ENCODE assay signal across 16 cellular contexts in genomic region chr12:89067436-89067835, GRCh38.
A peak's percentile ranks its signal among the peaks of the same experiment; 100 is the strongest.
DNase-seq lines count a peak whose midpoint lies in the region; ATAC-seq and TF ChIP-seq lines count a peak whose summit lies in the region.
"Had no signal": no experiment of that assay in that cellular context is flagged by ENCODE, and none has a peak within 500 bp of the region (broad histone marks: within the 10 kb centered on the region; RNA-seq: fewer than 3 reads in every experiment).

No MANE protein-coding gene starts in this region.

- H3K9me3 Mint-ChIP-seq in activated T-helper 1 cell treated with anti-CD3 and anti-CD28 coated beads, Interleukin-12 subunit alpha, Interleukin-12 subunit beta, Interleukin-2, Interleukin-4 antibody, amounts not matched to agents 30 ng/mL and 10 ng/mL and 1 ng/mL, durations not matched to agents 14 hours and 24 hours and 36 hours: no peaks in the 10 kb centered on the region
- H3K9me3 Mint-ChIP-seq: activated B cell treated with CpG ODN at 0.5 μM for 24 hours; CD8-positive, alpha-beta memory T cell had no signal

- no peaks in the 10 kb centered on the region for H3K27me3 ChIP-seq in gastrocnemius medialis
- H3K27me3 ChIP-seq in heart right ventricle: no peaks in the 10 kb centered on the region
- H3K27me3 ChIP-seq: dorsolateral prefrontal cortex, upper lobe of right lung had no signal

- H3K4me3 ChIP-seq in AG04449 (ENCODE audit: low read depth, low read length) (no peak overlapping the region), gastrocnemius medialis (no peak overlapping the region), heart right ventricle (no peak overlapping the region)
- H3K4me3 ChIP-seq: dorsolateral prefrontal cortex, upper lobe of right lung had no signal

- 91 to 94% methylated on average over 1 of the region's 1 CpG for WGBS in heart right ventricle, 2 donors

- TF ChIP-seq CTCF in AG04449 (IDR thresholded peaks at IDR 0.05; ENCODE audit: insufficient read depth, low read length, missing control alignments) (no peak), gastrocnemius medialis (IDR thresholded peaks at IDR 0.05 in 4 of 5, conservative IDR thresholded peaks at IDR 0.05 in 1 of 5) (no peak), heart right ventricle (IDR thresholded peaks at IDR 0.05) (no peak)

- H3K4me1 Mint-ChIP-seq in activated T-helper 1 cell treated with anti-CD3 and anti-CD28 coated beads, Interleukin-12 subunit alpha, Interleukin-12 subunit beta, Interleukin-2, Interleukin-4 antibody, amounts not matched to agents 30 ng/mL and 10 ng/mL and 1 ng/mL, durations not matched to agents 14 hours and 24 hours and 36 hours (ENCODE audit: low read depth): peaks cover 44% of the 10 kb centered on the region
- H3K4me1 Mint-ChIP-seq: activated B cell treated with CpG ODN at 0.5 μM for 24 hours; CD8-positive, alpha-beta memory T cell had no signal

- ATAC-seq in gastrocnemius medialis (no peak), heart right ventricle (no peak)
- ATAC-seq: Panc1, sciatic nerve, upper lobe of right lung had no signal

- peak overlapping the region; percentile 20 for H3K27ac Mint-ChIP-seq in activated T-helper 1 cell treated with anti-CD3 and anti-CD28 coated beads, Interleukin-12 subunit alpha, Interleukin-12 subunit beta, Interleukin-2, Interleukin-4 antibody, amounts not matched to agents 30 ng/mL and 10 ng/mL and 1 ng/mL, durations not matched to agents 14 hours and 24 hours and 36 hours
- H3K27ac Mint-ChIP-seq: activated B cell treated with CpG ODN at 0.5 μM for 24 hours; CD8-positive, alpha-beta memory T cell had no signal

- no peak overlapping the region for H3K4me3 Mint-ChIP-seq in activated T-helper 1 cell treated with anti-CD3 and anti-CD28 coated beads, Interleukin-12 subunit alpha, Interleukin-12 subunit beta, Interleukin-2, Interleukin-4 antibody, amounts not matched to agents 30 ng/mL and 10 ng/mL and 1 ng/mL, durations not matched to agents 14 hours and 24 hours and 36 hours
- H3K4me3 Mint-ChIP-seq: activated B cell treated with CpG ODN at 0.5 μM for 24 hours; CD8-positive, alpha-beta memory T cell had no signal

- TF ChIP-seq POLR2A in gastrocnemius medialis (IDR thresholded peaks at IDR 0.05): no peak

- in situ Hi-C loops in gastrocnemius medialis (cut with MboI; ENCODE audit: low sequenced_read_pairs in 4 of 4): no loop called here

- POLR2A ChIA-PET in AG04449 (lab: Yijun Ruan, JAX): interaction anchor here (0.8 kb wide), 1 partner anchor 285 kb away, joined by 3 read pairs; the partner anchor contains the start of gene DUSP6

- peaks cover 1% of the 10 kb centered on the region for H3K36me3 Mint-ChIP-seq in activated T-helper 1 cell treated with anti-CD3 and anti-CD28 coated beads, Interleukin-12 subunit alpha, Interleukin-12 subunit beta, Interleukin-2, Interleukin-4 antibody, amounts not matched to agents 30 ng/mL and 10 ng/mL and 1 ng/mL, durations not matched to agents 14 hours and 24 hours and 36 hours (ENCODE audit: low read depth)
- H3K36me3 Mint-ChIP-seq: CD8-positive, alpha-beta memory T cell had no signal

- DNase-seq in AG04449 (ENCODE audit: low read depth, low spot score) (peak; percentile 71), GM04504 (ENCODE audit: low read depth) (peak; percentile 82), glomerular visceral epithelial cell (ENCODE audit: extremely low spot score) (peak; percentile 18), SKM-1 treated with dmso at 0.1 percent for 144 hours (lab: John Stamatoyannopoulos, UW; ENCODE audit: unreplicated experiment) (no peak), gastrocnemius medialis (no peak), heart right ventricle (no peak), GM19238 (ENCODE audit: insufficient read length, low spot score) (no peak)
- no peak for DNase-seq in activated T-helper 1 cell treated with anti-CD3 and anti-CD28 coated beads, Interleukin-12 subunit alpha, Interleukin-12 subunit beta, Interleukin-2, Interleukin-4 antibody, amounts not matched to agents 30 ng/mL and 10 ng/mL and 1 ng/mL, durations not matched to agents 14 hours and 24 hours and 36 hours (ENCODE audit: low spot score)
- DNase-seq: activated B cell treated with CpG ODN at 0.5 μM for 24 hours; activated effector memory CD4-positive, alpha-beta T cell treated with anti-CD3 and anti-CD28 coated beads, Interleukin-2, amount 50 U/mL, for 16 hours; CD8-positive, alpha-beta memory T cell; dorsolateral prefrontal cortex; GOT3; upper lobe of right lung had no signal

- H3K36me3 ChIP-seq in gastrocnemius medialis: no peaks in the 10 kb centered on the region
- no peaks in the 10 kb centered on the region for H3K36me3 ChIP-seq in heart right ventricle
- H3K36me3 ChIP-seq: upper lobe of right lung had no signal

- H3K27ac ChIP-seq in gastrocnemius medialis (no peak overlapping the region), heart right ventricle (no peak overlapping the region)
- H3K27ac ChIP-seq: dorsolateral prefrontal cortex, upper lobe of right lung had no signal

- no peaks in the 10 kb centered on the region for H3K4me1 ChIP-seq in gastrocnemius medialis
- peaks cover 0 to 3% (median 0%) of the 10 kb centered on the region in 9 donors for H3K4me1 ChIP-seq in heart right ventricle
- H3K4me1 ChIP-seq: upper lobe of right lung had no signal

- H3K9me3 ChIP-seq in gastrocnemius medialis: no peaks in the 10 kb centered on the region
- H3K9me3 ChIP-seq in heart right ventricle: no peaks in the 10 kb centered on the region
- H3K9me3 ChIP-seq: upper lobe of right lung had no signal

- intact Hi-C loops in activated T-helper 1 cell treated with anti-CD3 and anti-CD28 coated beads, Interleukin-12 subunit alpha, Interleukin-12 subunit beta, Interleukin-2, Interleukin-4 antibody, amounts not matched to agents 30 ng/mL and 10 ng/mL and 1 ng/mL, durations not matched to agents 14 hours and 24 hours and 36 hours (cut with micrococcal nuclease): loop anchor here (5.0 kb wide), 1 partner anchor 160 kb away; no protein-coding TSS in a partner anchor
- intact Hi-C loops in gastrocnemius medialis (cut with DNase I; ENCODE audit: low total_unique reads): no loop called here
- intact Hi-C loops in heart right ventricle (cut with DNase I): loop anchor here in 2 of 10 donors (10.0 kb wide), 2 partner anchors 97 to 277 kb away; no protein-coding TSS in a partner anchor

- CTCF ChIA-PET in AG04449 (lab: Yijun Ruan, JAX): no interaction called here

- no peaks in the 10 kb centered on the region for H3K27me3 Mint-ChIP-seq in activated T-helper 1 cell treated with anti-CD3 and anti-CD28 coated beads, Interleukin-12 subunit alpha, Interleukin-12 subunit beta, Interleukin-2, Interleukin-4 antibody, amounts not matched to agents 30 ng/mL and 10 ng/mL and 1 ng/mL, durations not matched to agents 14 hours and 24 hours and 36 hours (ENCODE audit: insufficient read depth)

Comparison
In these comparisons a context has a peak if more than half of its experiments do, and no peak if none do; other contexts are left out.
1. DNase-seq: peak in AG04449 (single experiment), GM04504 (single experiment) and glomerular visceral epithelial cell (single experiment); none in activated T-helper 1 cell treated with anti-CD3 and anti-CD28 coated beads, Interleukin-12 subunit alpha, Interleukin-12 subunit beta, Interleukin-2, Interleukin-4 antibody, amounts not matched to agents 30 ng/mL and 10 ng/mL and 1 ng/mL, durations not matched to agents 14 hours and 24 hours and 36 hours (single experiment), SKM-1 treated with dmso at 0.1 percent for 144 hours (single experiment), gastrocnemius medialis (0 of 2), heart right ventricle (0 of 2) and GM19238 (single experiment).